8 cellular contexts compared by ENCODE assay signal in the genomic region with DNA sequence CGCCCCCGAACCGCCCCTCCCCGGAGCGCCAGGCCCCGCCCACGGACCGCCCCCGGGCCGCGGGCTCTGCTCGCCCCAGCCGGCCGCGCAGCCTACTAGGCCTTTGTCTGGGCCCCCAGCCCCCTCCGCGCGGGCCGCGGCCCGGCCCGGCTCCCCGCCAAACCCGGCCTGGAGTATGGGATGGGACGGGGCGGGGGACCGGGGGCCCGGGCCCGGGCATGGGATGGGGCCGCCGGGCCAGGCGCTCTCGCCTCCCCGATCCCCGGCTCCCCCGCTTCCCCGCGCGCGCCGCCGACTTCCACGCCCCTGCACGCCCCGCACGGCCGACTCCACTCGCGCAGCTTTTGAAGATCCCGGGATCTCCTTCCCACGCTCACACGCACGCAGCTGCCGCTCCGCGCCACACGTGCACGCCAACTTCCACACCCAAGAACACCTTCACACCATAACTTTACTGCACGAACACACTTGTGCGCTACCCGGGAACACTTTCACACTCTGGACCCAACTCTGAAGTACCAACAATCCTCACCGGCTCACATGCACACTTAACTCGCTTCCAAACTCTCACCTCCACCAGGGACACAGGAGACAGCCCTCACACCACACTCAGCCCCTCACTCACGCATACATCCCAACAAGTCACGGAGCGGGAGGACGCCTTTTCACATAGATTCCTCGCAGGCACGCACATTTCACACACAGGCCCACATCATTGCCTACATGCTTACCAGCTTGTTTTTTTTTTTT. TPM values are rescaled to one million over a fixed set of nuclear protein-coding genes. Genes with fewer than 3 reads are reported as not detected.
A peak's percentile ranks its signal among the peaks of the same experiment; 100 is the strongest.
DNase-seq lines count a peak whose midpoint lies in the region; ATAC-seq, FAIRE-seq and TF ChIP-seq lines count a peak whose summit lies in the region.

No MANE protein-coding gene starts in this region.

- H3K9ac ChIP-seq in HepG2 (ENCODE audit: insufficient read depth, low read depth, low read length), result peak overlapping the region; percentile 54

- ATAC-seq in HepG2 (peak; percentile 56), HG03135 (IDR thresholded peaks at IDR 0.05; ENCODE audit: unreplicated experiment) (no peak)

- CTCF ChIA-PET in HEK293 (lab: Yijun Ruan, JAX) (interaction anchor here (0.6 to 0.8 kb wide), 3 partner anchors 23 to 529 kb away, joined by 3 read pairs; no protein-coding TSS in a partner anchor), HepG2 (lab: Yijun Ruan, JAX; ENCODE audit: low intra/inter-chr PET ratio, low total read pairs) (no interaction called here)

- H3K4me2 ChIP-seq in HepG2 (ENCODE audit: low read depth, low read length), result peak overlapping the region; percentile 91

- H3K27me3 ChIP-seq in dorsolateral prefrontal cortex (peaks cover 0 to 4% (median 0%) of the 10 kb centered on the region in 45 donors), HepG2 (ENCODE audit: control insufficient read depth in 1 of 2, insufficient read depth in 2 of 2, low read length in 2 of 2) (peaks cover 3 to 5% of the 10 kb centered on the region in 2 experiments; a peak in 2 of 5 replicates)

- TF ChIP-seq EP300 in HepG2 (IDR thresholded peaks at IDR 0.05; ENCODE audit: low read depth in 2 of 2, low read length in 2 of 2) (peak in 1 of 2 experiments; percentile 4; a peak in 2 of 4 replicates), HepG2 (CRISPR knock-in tag; IDR thresholded peaks at IDR 0.05; ENCODE audit: borderline replicate concordance) (no peak)

- no peaks in the 10 kb centered on the region for H4K20me1 ChIP-seq in HepG2 (ENCODE audit: insufficient read depth, low read length)

- WGBS in HepG2 (ENCODE audit: low lambda C conversion rate), result 22% methylated on average over 22 of the region's 69 CpGs

- 0 out of 2 replicates have a peak, but pooled peaks cover 3% of the 10 kb centered on the region for H3K4me1 ChIP-seq in HEK293 (ENCODE audit: control insufficient read depth, insufficient read depth, low read length)
- H3K4me1 ChIP-seq in HepG2 (ENCODE audit: insufficient read depth, low read length), result peaks cover 91% of the 10 kb centered on the region

- DNase-seq in CMK (ENCODE audit: low read depth) (peak; percentile 64), NCI-H226 (peak; percentile 74), dorsolateral prefrontal cortex (peak; percentile 42 to 90 (median 82)), HepG2 (ENCODE audit: low spot score) (peak; percentile 72)
- DNase-seq in activated CD4-positive, alpha-beta T cell treated with anti-CD3 and anti-CD28 coated beads, Interleukin-2, amount 50 U/mL, for 48 hours, result peak; percentile 57 to 66
- peak; percentile 51 to 69 for DNase-seq in stimulated activated CD4-positive, alpha-beta T cell treated with anti-CD3 and anti-CD28 coated beads, Interleukin-1b, Interleukin-23, amount 100 ng/mL, for 4 hours (ENCODE audit: low read depth in 2 of 2)

- no peaks in the 10 kb centered on the region for H3K9me3 ChIP-seq in HEK293 (ENCODE audit: control insufficient read depth, insufficient read depth, low read depth, low read length)
- H3K9me3 ChIP-seq in HepG2 (ENCODE audit: low read length), result no peaks in the 10 kb centered on the region

- H2AFZ ChIP-seq in HepG2 (ENCODE audit: low read length), result no peak overlapping the region

- peaks cover 29% of the 10 kb centered on the region for H3K79me2 ChIP-seq in HepG2 (ENCODE audit: insufficient read depth, low read length)

- no peak for FAIRE-seq in HepG2 (lab: Jason Lieb, UNC)

- 0 out of 4 replicates have a peak, but pooled peaks of 1 of the 2 experiments have one; percentile 32 for TF ChIP-seq POLR2A in HepG2 (IDR thresholded peaks at IDR 0.05; ENCODE audit: insufficient read depth in 1 of 2, low read depth in 2 of 2, low read length in 2 of 2)

- no TSS peak for BruUV-seq in HepG2 (replicated peaks; lab: Mats Ljungman, UMichigan)

- no peak for TF ChIP-seq CTCF in HEK293 (tag by site-specific recombination; IDR thresholded peaks at IDR 0.05)
- TF ChIP-seq CTCF in dorsolateral prefrontal cortex (IDR thresholded peaks at IDR 0.05 in 54 of 56, conservative IDR thresholded peaks at IDR 0.05 in 2 of 56; ENCODE audit: low read depth in 1 of 56, partially characterized antibody in 56 of 56), result peak in 1 of 56 donors; percentile 5
- TF ChIP-seq CTCF in HepG2 (CRISPR knock-in tag; IDR thresholded peaks at IDR 0.05), result no peak

- no peak overlapping the region for H3K4me3 ChIP-seq in HEK293 (ENCODE audit: low read depth, low read length)
- peak overlapping the region; percentile 8 to 81 (median 64) for H3K4me3 ChIP-seq in dorsolateral prefrontal cortex
- peak overlapping the region; percentile 31 to 78 (median 68); a peak in 5 of 6 replicates for H3K4me3 ChIP-seq in HepG2 (replicated peaks in 1 of 3; ENCODE audit: insufficient read depth in 1 of 3, low read depth in 2 of 3, low read length in 3 of 3)

- intact Hi-C loops in dorsolateral prefrontal cortex (cut with DNase I), result loop anchor here (2.0 to 10.0 kb wide), 4 partner anchors 87 to 515 kb away; partner anchors contain the start of genes USP48 (in 2 of the 2) and ZBTB40 (in 1 of the 2)
- intact Hi-C loops in HepG2 (cut with micrococcal nuclease; ENCODE audit: unreplicated experiment), result no loop called here

- in situ Hi-C loops in HepG2 (cut with HindIII; ENCODE audit: extremely low pct_ligation_motif_present, low pct_unique_long_range_greater_than_20kb), result no loop called here

- peak; percentile 46; the same call in 1 of the 2 replicates for TF ChIP-seq RAD21 in HepG2 (CRISPR knock-in tag; IDR thresholded peaks at IDR 0.05)

- POLR2A ChIA-PET in HEK293 (lab: Yijun Ruan, JAX), result interaction anchor here (0.9 to 1.3 kb wide), 2 partner anchors 18 to 88 kb away, joined by 3 read pairs; no protein-coding TSS in a partner anchor
- POLR2A ChIA-PET in HepG2 (lab: Yijun Ruan, JAX), result interaction anchor here (2.5 to 10.7 kb wide), 2 partner anchors 10 to 15 kb away, joined by 8 to 105 read pairs; no protein-coding TSS in a partner anchor

- H3K27ac ChIP-seq in HEK293 (ENCODE audit: extremely low read depth, low read depth, low read length) (peak overlapping the region; percentile 39; the same call in 1 of the 2 replicates), dorsolateral prefrontal cortex (peak overlapping the region in 42 of 59 donors; percentile 6 to 88 (median 54)), HepG2 (ENCODE audit: extremely low read length, insufficient read depth, low read length) (no peak overlapping the region)

- H3K36me3 ChIP-seq in HEK293 (ENCODE audit: control insufficient read depth in 2 of 2, insufficient read depth in 1 of 2, low read length in 2 of 2) (no peaks in the 10 kb centered on the region), HepG2 (replicated peaks in 1 of 2; ENCODE audit: control insufficient read depth in 1 of 2, insufficient read depth in 2 of 2, low read length in 2 of 2) (no peaks in the 10 kb centered on the region; a peak in 1 of 5 replicates)

RNA-seq across cellular contexts. Expression of gene HSPG2, which starts 0.4 kb away (rescaled TPM):
- 10 to 100 TPM in 106 of 120 experiments, 1 to 10 TPM in 14; 5.1 to 53.9 (median 15.4) TPM for total RNA-seq in dorsolateral prefrontal cortex
- total RNA-seq in HepG2 (2016; rRNA removed; fragmentation: Illumina TruSeq; extraction: Trizol), result 5.6 and 9.1 TPM in 2 replicates
- 4.1 and 4.6 TPM in 2 replicates for total RNA-seq in HepG2 (2016; cell fraction: cytosol; rRNA removed; fragmentation: Illumina TruSeq; extraction: Trizol; ENCODE audit: low read depth)
- total RNA-seq in HepG2 (2016; cell fraction: insoluble cytoplasmic fraction; rRNA removed; fragmentation: Illumina TruSeq; extraction: Trizol), result 4.7 and 8.9 TPM in 2 replicates
- 5.4 and 5.7 TPM in 2 replicates for total RNA-seq in HepG2 (2016; cell fraction: membrane; rRNA removed; fragmentation: Illumina TruSeq; extraction: Trizol)
- 28.3 and 31.6 TPM in 2 replicates for total RNA-seq in HepG2 (2016; cell fraction: nucleus; rRNA removed; fragmentation: Illumina TruSeq; extraction: Trizol)
- 10.3 and 13.1 TPM in 2 replicates for polyA plus RNA-seq in HepG2 (2011; rRNA removed)
- polyA plus RNA-seq in HepG2 (2011; cell fraction: cytosol; rRNA removed), result 3.8 and 6.6 TPM in 2 replicates
- polyA plus RNA-seq in HepG2 (2011; cell fraction: nucleus; rRNA removed), result 128 and 235 TPM in 2 replicates
- 17.9 and 25.0 TPM in 2 replicates for polyA plus RNA-seq in HepG2 (2012)
- polyA plus RNA-seq in HepG2 (2016; cell fraction: cytosol; fragmentation: Illumina TruSeq; extraction: Trizol; ENCODE audit: low read depth), result 1.9 TPM in 2 replicates
- 7.0 and 9.8 TPM in 2 replicates for polyA plus RNA-seq in HepG2 (2016; cell fraction: insoluble cytoplasmic fraction; fragmentation: Illumina TruSeq; extraction: Trizol; ENCODE audit: low read depth)
- polyA plus RNA-seq in HepG2 (2016; cell fraction: membrane; fragmentation: Illumina TruSeq; extraction: Trizol; ENCODE audit: low read depth), result 2.8 TPM in 2 replicates
- 78.2 and 78.5 TPM in 2 replicates for polyA plus RNA-seq in HepG2 (2016; cell fraction: nucleus; fragmentation: Illumina TruSeq; extraction: Trizol; ENCODE audit: insufficient read depth, low read depth)
- polyA minus RNA-seq in HepG2 (2011; rRNA and poly(A)+ RNA removed; ENCODE audit: low replicate concordance), result 24.8 and 26.5 TPM in 2 replicates
- 17.5 and 18.6 TPM in 2 replicates for polyA minus RNA-seq in HepG2 (2011; cell fraction: cytosol; rRNA and poly(A)+ RNA removed)
- 39.8 and 42.6 TPM in 2 replicates for polyA minus RNA-seq in HepG2 (2011; cell fraction: nucleus; rRNA and poly(A)+ RNA removed)

RNA-seq across cellular contexts. Expression of gene CELA3B, which starts 39.3 kb away (rescaled TPM):
- total RNA-seq in dorsolateral prefrontal cortex, result not detected
- not detected in 2 replicates for total RNA-seq in HepG2 (2016; rRNA removed; fragmentation: Illumina TruSeq; extraction: Trizol)
- total RNA-seq in HepG2 (2016; cell fraction: cytosol; rRNA removed; fragmentation: Illumina TruSeq; extraction: Trizol; ENCODE audit: low read depth), result not detected in 2 replicates
- not detected in 2 replicates for total RNA-seq in HepG2 (2016; cell fraction: insoluble cytoplasmic fraction; rRNA removed; fragmentation: Illumina TruSeq; extraction: Trizol)
- not detected in 2 replicates for total RNA-seq in HepG2 (2016; cell fraction: membrane; rRNA removed; fragmentation: Illumina TruSeq; extraction: Trizol)
- not detected in 2 replicates for total RNA-seq in HepG2 (2016; cell fraction: nucleus; rRNA removed; fragmentation: Illumina TruSeq; extraction: Trizol)
- 0.34 TPM in 1 of 2 replicates, not detected in the other for polyA plus RNA-seq in HepG2 (2011; rRNA removed)
- polyA plus RNA-seq in HepG2 (2011; cell fraction: cytosol; rRNA removed), result 0.06 TPM in 1 of 2 replicates, not detected in the other
- polyA plus RNA-seq in HepG2 (2011; cell fraction: nucleus; rRNA removed), result 0.21 TPM in 1 of 2 replicates, not detected in the other
- 0.24 TPM in 1 of 2 replicates, not detected in the other for polyA plus RNA-seq in HepG2 (2012)
- polyA plus RNA-seq in HepG2 (2016; cell fraction: cytosol; fragmentation: Illumina TruSeq; extraction: Trizol; ENCODE audit: low read depth), result not detected in 2 replicates
- not detected in 2 replicates for polyA plus RNA-seq in HepG2 (2016; cell fraction: insoluble cytoplasmic fraction; fragmentation: Illumina TruSeq; extraction: Trizol; ENCODE audit: low read depth)
- polyA plus RNA-seq in HepG2 (2016; cell fraction: membrane; fragmentation: Illumina TruSeq; extraction: Trizol; ENCODE audit: low read depth), result not detected in 2 replicates
- not detected in 2 replicates for polyA plus RNA-seq in HepG2 (2016; cell fraction: nucleus; fragmentation: Illumina TruSeq; extraction: Trizol; ENCODE audit: insufficient read depth, low read depth)
- polyA minus RNA-seq in HepG2 (2011; rRNA and poly(A)+ RNA removed; ENCODE audit: low replicate concordance), result 0.20 TPM in 1 of 2 replicates, not detected in the other
- not detected in 2 replicates for polyA minus RNA-seq in HepG2 (2011; cell fraction: cytosol; rRNA and poly(A)+ RNA removed)
- polyA minus RNA-seq in HepG2 (2011; cell fraction: nucleus; rRNA and poly(A)+ RNA removed), result 0.52 and 1.2 TPM in 2 replicates
